8 cellular contexts compared by ENCODE assay signal in genomic region chr5:87541033-87541432, GRCh38.
A peak's percentile ranks its signal among the peaks of the same experiment; 100 is the strongest.
DNase-seq lines count a peak whose midpoint lies in the region; ATAC-seq, FAIRE-seq and TF ChIP-seq lines count a peak whose summit lies in the region.

No MANE protein-coding gene starts in this region.

- peak; percentile 25 to 52; a peak in 2 of 4 replicates for TF ChIP-seq CTCF in GM23338 (conservative IDR thresholded peaks at IDR 0.05; ENCODE audit: low read depth in 2 of 2)

- no peak overlapping the region for H3K27ac ChIP-seq in GM23338 (ENCODE audit: low read depth)

- H3K9me3 Mint-ChIP-seq in GM23338 = no peaks in the 10 kb centered on the region
- no peaks in the 10 kb centered on the region for H3K9me3 Mint-ChIP-seq in activated naive CD8-positive, alpha-beta T cell treated with anti-CD3 and anti-CD28 coated beads for 36 hours

- TF ChIP-seq POLR2A in H54 (IDR thresholded peaks at IDR 0.05; ENCODE audit: low read depth, low read length) = no peak

- H3K9me2 ChIP-seq in GM23338 (ENCODE audit: insufficient read depth) = no peaks in the 10 kb centered on the region

- no peaks in the 10 kb centered on the region for H3K36me3 Mint-ChIP-seq in GM23338 (ENCODE audit: low read depth)
- H3K36me3 Mint-ChIP-seq in activated naive CD8-positive, alpha-beta T cell treated with anti-CD3 and anti-CD28 coated beads for 36 hours = no peaks in the 10 kb centered on the region

- H3K4me3 ChIP-seq in GM23338 = no peak overlapping the region

- no peak overlapping the region for H3K4me2 ChIP-seq in GM23338

- ATAC-seq in GM23338 = peak; percentile 86
- ATAC-seq in HG03442 (IDR thresholded peaks at IDR 0.05; ENCODE audit: unreplicated experiment) = no peak
- ATAC-seq in HG03025 (IDR thresholded peaks at IDR 0.05; ENCODE audit: low FRiP score, unreplicated experiment) = no peak

- H3K36me3 ChIP-seq in GM23338 (ENCODE audit: insufficient read depth) = no peaks in the 10 kb centered on the region

- no peaks in the 10 kb centered on the region for H3K27me3 ChIP-seq in GM23338 (ENCODE audit: insufficient read depth)

- no peaks in the 10 kb centered on the region for H3K27me3 Mint-ChIP-seq in GM23338 (ENCODE audit: insufficient read depth, low read depth, poor library complexity)
- H3K27me3 Mint-ChIP-seq in activated naive CD8-positive, alpha-beta T cell treated with anti-CD3 and anti-CD28 coated beads for 36 hours = peaks cover 7% of the 10 kb centered on the region

- peak; percentile 62 for DNase-seq in GM23338 (ENCODE audit: low spot score)
- DNase-seq in NCI-H82 treated with DMSO at 0.1 percent for 48 hours (lab: John Stamatoyannopoulos, UW; ENCODE audit: unreplicated experiment) = peak; percentile 4
- DNase-seq in epidermal melanocyte (ENCODE audit: insufficient read length, low spot score) = peak; percentile 22
- peak in 55 of 56 donors; percentile 0 to 91 (median 63) for DNase-seq in nucleus accumbens (lab: John Stamatoyannopoulos, UW)
- DNase-seq in activated naive CD8-positive, alpha-beta T cell treated with anti-CD3 and anti-CD28 coated beads for 36 hours = no peak
- no peak for DNase-seq in H54 (ENCODE audit: insufficient read length, low spot score)

- H3K4me3 Mint-ChIP-seq in GM23338 = no peak overlapping the region
- H3K4me3 Mint-ChIP-seq in activated naive CD8-positive, alpha-beta T cell treated with anti-CD3 and anti-CD28 coated beads for 36 hours = no peak overlapping the region

- H4K20me1 ChIP-seq in GM23338 (replicated peaks; ENCODE audit: insufficient read depth) = no peaks in the 10 kb centered on the region

- no peaks in the 10 kb centered on the region for H3F3A ChIP-seq in GM23338 (replicated peaks; ENCODE audit: low read depth)

- H3K4me1 Mint-ChIP-seq in GM23338 = peaks cover 26% of the 10 kb centered on the region; the same call in 2 of the 3 replicates
- no peaks in the 10 kb centered on the region for H3K4me1 Mint-ChIP-seq in activated naive CD8-positive, alpha-beta T cell treated with anti-CD3 and anti-CD28 coated beads for 36 hours

- no peak overlapping the region for H2AFZ ChIP-seq in GM23338

- H3K79me2 ChIP-seq in GM23338 (replicated peaks; ENCODE audit: insufficient read depth) = no peaks in the 10 kb centered on the region

- peaks cover 7% of the 10 kb centered on the region for H3K4me1 ChIP-seq in GM23338 (ENCODE audit: insufficient read depth)

- no peak overlapping the region for H3K27ac Mint-ChIP-seq in GM23338
- no peak overlapping the region for H3K27ac Mint-ChIP-seq in activated naive CD8-positive, alpha-beta T cell treated with anti-CD3 and anti-CD28 coated beads for 36 hours

- no peak for FAIRE-seq in H54 (lab: Jason Lieb, UNC)

TF ChIP-seq in GM23338, 12 proteins besides CTCF, POLR2A, EP300 and RAD21:
- TF ChIP-seq POLR2AphosphoS5 (IDR thresholded peaks at IDR 0.05; ENCODE audit: low read depth) = no peak
- no peak for TF ChIP-seq ZNF331 (CRISPR knock-in tag; IDR thresholded peaks at IDR 0.05; ENCODE audit: low read depth)
- no peak for TF ChIP-seq ZNF114 (CRISPR knock-in tag; IDR thresholded peaks at IDR 0.05)
- no peak for TF ChIP-seq JUNB (IDR thresholded peaks at IDR 0.05; ENCODE audit: unreplicated experiment)
- no peak for TF ChIP-seq STAT1 (IDR thresholded peaks at IDR 0.05; ENCODE audit: unreplicated experiment)
- TF ChIP-seq ETS1 (IDR thresholded peaks at IDR 0.05) = no peak
- no peak for TF ChIP-seq REST (IDR thresholded peaks at IDR 0.05; ENCODE audit: unreplicated experiment)
- no peak for TF ChIP-seq NANOG (IDR thresholded peaks at IDR 0.05; ENCODE audit: borderline replicate concordance)

Comparison
In these comparisons a context has a peak if more than half of its experiments do, and no peak if none do; other contexts are left out.
1. DNase-seq: peak in GM23338 (single experiment), NCI-H82 treated with DMSO at 0.1 percent for 48 hours (single experiment), epidermal melanocyte (single experiment) and nucleus accumbens (55 of 56); none in activated naive CD8-positive, alpha-beta T cell treated with anti-CD3 and anti-CD28 coated beads for 36 hours (single experiment) and H54 (single experiment).